Comparison of ENCODE assay signal across 30 cellular contexts in the genomic region with DNA sequence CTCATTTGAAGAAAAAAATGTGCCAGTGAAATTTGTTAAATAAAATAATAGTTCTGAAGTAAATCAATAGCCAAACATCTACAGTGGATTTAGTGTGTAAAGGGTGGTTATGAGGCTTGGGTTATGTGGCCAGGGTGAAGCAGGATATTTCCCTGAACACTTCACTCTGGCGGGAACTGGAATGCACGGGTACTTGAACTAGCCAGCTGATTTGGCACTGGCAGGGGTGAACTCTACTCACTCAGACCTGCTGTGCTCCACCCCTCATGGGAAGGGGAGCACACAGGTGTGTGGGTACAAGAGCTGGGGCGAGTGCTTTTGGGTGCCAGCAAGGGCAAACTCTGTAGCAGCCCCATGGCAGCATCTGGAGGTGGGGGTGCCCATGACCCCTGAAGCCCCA.
DNase-seq lines count a peak whose midpoint lies in the region; ATAC-seq and TF ChIP-seq lines count a peak whose summit lies in the region.
"Had no signal": no experiment of that assay in that cellular context is flagged by ENCODE, and none has a peak within 500 bp of the region (broad histone marks: within the 10 kb centered on the region; RNA-seq: fewer than 3 reads in every experiment).

No MANE protein-coding gene starts in this region.

- H3K27ac Mint-ChIP-seq in memory B cell: peak overlapping the region; percentile 81
- H3K27ac Mint-ChIP-seq: activated CD4-positive, alpha-beta T cell treated with anti-CD3 and anti-CD28 coated beads for 36 hours; activated CD8-positive, alpha-beta T cell treated with anti-CD3 and anti-CD28 coated beads for 36 hours; activated naive CD4-positive, alpha-beta T cell treated with anti-CD3 and anti-CD28 coated beads for 36 hours; CD4-positive, alpha-beta memory T cell had no signal

- no peak for DNase-seq in Right ventricle myocardium inferior (ENCODE audit: missing footprints)
- DNase-seq in left ventricle myocardium inferior: no peak
- peak; percentile 46 for DNase-seq in NCI-H510A treated with DMSO at 0.1 percent for 48 hours (lab: John Stamatoyannopoulos, UW)
- DNase-seq in memory B cell (ENCODE audit: low spot score in 2 of 2): no peak
- no peak for DNase-seq in testis
- DNase-seq in GM03348 (ENCODE audit: low spot score): no peak
- no peak for DNase-seq in psoas muscle
- DNase-seq in stimulated activated CD8-positive, alpha-beta memory T cell treated with anti-CD3 and anti-CD28 coated beads, Interleukin-4, amount 100 ng/mL, for 48 hours: no peak
- DNase-seq: activated CD4-positive, alpha-beta T cell treated with anti-CD3 and anti-CD28 coated beads for 36 hours; activated CD8-positive, alpha-beta memory T cell treated with anti-CD3 and anti-CD28 coated beads, Interleukin-2, amount 50 U/mL, for 48 hours; activated CD8-positive, alpha-beta T cell treated with anti-CD3 and anti-CD28 coated beads for 36 hours; activated naive CD4-positive, alpha-beta T cell treated with anti-CD3 and anti-CD28 coated beads for 36 hours; adrenal gland; CD4-positive, alpha-beta memory T cell; esophagus squamous epithelium; foreskin keratinocyte; H7; head of caudate nucleus; islet precursor cell; left ventricle myocardium superior; midbrain; NCI-H1436 treated with DMSO at 0.1 percent for 48 hours; NCI-H2171; NCI-H524 treated with DMSO at 0.1 percent for 48 hours; PC-3; right lobe of liver; trophoblast cell had no signal

- 87 to 89% methylated on average over 3 of the region's 3 CpGs for WGBS in testis, 2 donors
- WGBS in psoas muscle, 3 donors: 62 to 75% (median 64%) methylated on average over 3 of the region's 3 CpGs

- TF ChIP-seq CTCF in left ventricle myocardium inferior (IDR thresholded peaks at IDR 0.05; ENCODE audit: borderline replicate concordance) (no peak), testis (IDR thresholded peaks at IDR 0.05) (no peak), psoas muscle (IDR thresholded peaks at IDR 0.05) (no peak)

- no peaks in the 10 kb centered on the region for H3K9me3 Mint-ChIP-seq in memory B cell
- H3K9me3 Mint-ChIP-seq: activated CD8-positive, alpha-beta T cell treated with anti-CD3 and anti-CD28 coated beads for 36 hours; activated naive CD4-positive, alpha-beta T cell treated with anti-CD3 and anti-CD28 coated beads for 36 hours; central memory CD8-positive, alpha-beta T cell; naive B cell had no signal

- H3K4me3 ChIP-seq in left ventricle myocardium inferior (no peak overlapping the region), testis (no peak overlapping the region), psoas muscle (no peak overlapping the region)
- H3K4me3 ChIP-seq: adrenal gland, esophagus squamous epithelium, right lobe of liver had no signal

- no peaks in the 10 kb centered on the region for H3K27me3 ChIP-seq in left ventricle myocardium inferior (ENCODE audit: low read depth)
- H3K27me3 ChIP-seq in testis: no peaks in the 10 kb centered on the region
- no peaks in the 10 kb centered on the region for H3K27me3 ChIP-seq in psoas muscle (ENCODE audit: insufficient read depth in 3 of 3, low read length in 2 of 3)
- H3K27me3 ChIP-seq: adrenal gland, esophagus squamous epithelium, foreskin keratinocyte, right lobe of liver had no signal

- H3K36me3 ChIP-seq in left ventricle myocardium inferior: no peaks in the 10 kb centered on the region
- no peaks in the 10 kb centered on the region for H3K36me3 ChIP-seq in testis (ENCODE audit: low read depth, missing control alignments)
- H3K36me3 ChIP-seq in psoas muscle (ENCODE audit: insufficient read depth in 1 of 2, low read depth in 1 of 2): no peaks in the 10 kb centered on the region
- H3K36me3 ChIP-seq: adrenal gland, esophagus squamous epithelium, right lobe of liver had no signal

- H3K4me1 ChIP-seq in left ventricle myocardium inferior (peaks cover 8% of the 10 kb centered on the region), testis (no peaks in the 10 kb centered on the region), psoas muscle (no peaks in the 10 kb centered on the region)
- H3K4me1 ChIP-seq: adrenal gland, esophagus squamous epithelium, right lobe of liver had no signal

- ATAC-seq in Right ventricle myocardium inferior: peak; percentile 13
- ATAC-seq in memory B cell (ENCODE audit: low read depth): no peak
- ATAC-seq in psoas muscle: no peak
- ATAC-seq: activated CD4-positive, alpha-beta T cell treated with anti-CD3 and anti-CD28 coated beads for 36 hours; activated CD8-positive, alpha-beta T cell treated with anti-CD3 and anti-CD28 coated beads for 36 hours; foreskin keratinocyte; left ventricle myocardium superior; PC-3 had no signal

- H3K9me3 ChIP-seq in left ventricle myocardium inferior (replicated peaks) (peaks cover 11% of the 10 kb centered on the region), testis (no peaks in the 10 kb centered on the region), psoas muscle (no peaks in the 10 kb centered on the region)
- H3K9me3 ChIP-seq: adrenal gland, esophagus squamous epithelium, right lobe of liver had no signal

- no peaks in the 10 kb centered on the region for H3K27me3 Mint-ChIP-seq in memory B cell
- H3K27me3 Mint-ChIP-seq: activated CD4-positive, alpha-beta T cell treated with anti-CD3 and anti-CD28 coated beads for 36 hours; activated CD8-positive, alpha-beta T cell treated with anti-CD3 and anti-CD28 coated beads for 36 hours; CD4-positive, alpha-beta memory T cell; central memory CD8-positive, alpha-beta T cell; naive B cell had no signal

- H3K4me1 Mint-ChIP-seq in memory B cell: peaks cover 9% of the 10 kb centered on the region
- H3K4me1 Mint-ChIP-seq: activated CD4-positive, alpha-beta T cell treated with anti-CD3 and anti-CD28 coated beads for 36 hours; CD4-positive, alpha-beta memory T cell; central memory CD8-positive, alpha-beta T cell had no signal

- H3K4me3 Mint-ChIP-seq in memory B cell: no peak overlapping the region
- H3K4me3 Mint-ChIP-seq: activated CD4-positive, alpha-beta T cell treated with anti-CD3 and anti-CD28 coated beads for 36 hours; activated CD8-positive, alpha-beta T cell treated with anti-CD3 and anti-CD28 coated beads for 36 hours; activated naive CD4-positive, alpha-beta T cell treated with anti-CD3 and anti-CD28 coated beads for 36 hours; CD4-positive, alpha-beta memory T cell; central memory CD8-positive, alpha-beta T cell had no signal

- H3K36me3 Mint-ChIP-seq in memory B cell: no peaks in the 10 kb centered on the region
- H3K36me3 Mint-ChIP-seq: CD4-positive, alpha-beta memory T cell; naive B cell had no signal

- H3K27ac ChIP-seq in left ventricle myocardium inferior (replicated peaks) (no peak overlapping the region), testis (no peak overlapping the region), psoas muscle (no peak overlapping the region)
- H3K27ac ChIP-seq: adrenal gland, esophagus squamous epithelium, foreskin keratinocyte, HL-60, right lobe of liver had no signal

- TF ChIP-seq POLR2A in testis (IDR thresholded peaks at IDR 0.05): no peak

- intact Hi-C loops in Right ventricle myocardium inferior (cut with DNase I): no loop called here
- intact Hi-C loops in left ventricle myocardium inferior (cut with micrococcal nuclease): no loop called here
- intact Hi-C loops in testis (cut with DNase I; ENCODE audit: low total_unique reads): no loop called here
- intact Hi-C loops in psoas muscle (cut with DNase I): no loop called here
